9 cellular contexts compared by ENCODE assay signal in the genomic region with DNA sequence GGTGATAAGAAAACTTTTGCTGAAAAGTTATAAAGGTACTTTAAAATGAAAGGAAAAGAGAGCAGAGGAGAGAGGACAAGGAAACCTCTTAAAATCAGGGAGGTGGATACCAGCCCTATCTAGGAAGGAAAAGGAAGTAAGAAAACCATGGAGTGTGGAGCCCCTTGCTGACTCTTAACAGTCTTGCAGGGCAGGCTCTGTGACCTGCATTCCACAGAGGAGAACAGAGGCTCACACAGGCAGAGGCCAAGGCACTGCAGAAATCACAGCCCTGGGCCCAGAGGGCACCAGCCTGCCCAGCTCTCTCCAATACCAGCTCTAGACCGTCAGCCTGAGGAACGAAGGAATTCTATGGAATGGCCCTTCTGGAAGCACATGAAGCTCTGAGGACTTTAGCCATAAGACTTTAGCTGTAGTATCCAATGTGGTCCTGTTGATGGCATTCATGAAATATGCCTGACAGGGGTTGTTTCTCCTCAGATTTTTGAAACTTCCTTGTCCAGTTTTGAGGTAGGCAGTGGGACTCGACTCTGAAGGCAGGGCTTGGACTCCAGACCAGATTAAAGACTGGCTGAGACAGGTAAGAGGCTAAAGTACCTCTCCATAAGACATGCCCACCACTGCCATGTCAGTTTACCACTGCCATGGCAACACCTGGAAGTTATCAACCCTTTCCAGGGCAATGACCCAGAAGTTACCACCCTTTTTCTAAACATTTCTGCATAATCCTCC.
DNase-seq lines count a peak whose midpoint lies in the region; FAIRE-seq and TF ChIP-seq lines count a peak whose summit lies in the region.
"Had no signal": no experiment of that assay in that cellular context is flagged by ENCODE, and none has a peak within 500 bp of the region (broad histone marks: within the 10 kb centered on the region; RNA-seq: fewer than 3 reads in every experiment).

No MANE protein-coding gene starts in this region.

- no peaks in the 10 kb centered on the region for H3K9me3 ChIP-seq in keratinocyte (ENCODE audit: control insufficient read depth, low read depth, low read length)

- no peak overlapping the region for H3K4me2 ChIP-seq in keratinocyte (ENCODE audit: control insufficient read depth, extremely low read depth, insufficient read depth, low read depth, low read length)

- H4K20me1 ChIP-seq in keratinocyte (ENCODE audit: control insufficient read depth, extremely low read depth, insufficient read depth, low read length) = no peaks in the 10 kb centered on the region

- no peak overlapping the region for H2AFZ ChIP-seq in keratinocyte (ENCODE audit: control insufficient read depth, low read length)

- H3K9ac ChIP-seq in keratinocyte (ENCODE audit: control insufficient read depth, extremely low read depth, insufficient read depth, low read length) = no peak overlapping the region

- no peaks in the 10 kb centered on the region for H3K36me3 Mint-ChIP-seq in immature natural killer cell

- H3K4me1 Mint-ChIP-seq in immature natural killer cell = no peaks in the 10 kb centered on the region

- H3K9me1 ChIP-seq in keratinocyte (ENCODE audit: control insufficient read depth, extremely low read depth, insufficient read depth, low read length) = peaks cover under 1% of the 10 kb centered on the region

- no peak overlapping the region for H3K27ac Mint-ChIP-seq in immature natural killer cell

- peaks cover 0 to 5% (median 0%) of the 10 kb centered on the region in 3 donors for H3K27me3 Mint-ChIP-seq in immature natural killer cell (ENCODE audit: low read depth in 3 of 3)

- peaks cover 7% of the 10 kb centered on the region for H3K4me1 ChIP-seq in keratinocyte (ENCODE audit: control insufficient read depth, extremely low read depth, insufficient read depth, low read length)

- no peaks in the 10 kb centered on the region for H3K9me3 Mint-ChIP-seq in immature natural killer cell

- peak; percentile 63 for TF ChIP-seq CTCF in astrocyte of the cerebellum (IDR thresholded peaks at IDR 0.05; ENCODE audit: low read depth, low read length, missing control alignments)
- peak; percentile 48 to 75 (median 74) for TF ChIP-seq CTCF in keratinocyte (optimal IDR thresholded peaks at IDR 0.05 in 1 of 3, IDR thresholded peaks at IDR 0.05 in 1 of 3, conservative IDR thresholded peaks at IDR 0.05 in 1 of 3; ENCODE audit: extremely low read depth in 1 of 3, insufficient read depth in 2 of 3, low read length in 3 of 3)

- in situ Hi-C loops in ACHN (cut with HindIII; ENCODE audit: low pct_ligation_motif_present, low pct_unique_long_range_greater_than_20kb, low sequenced_read_pairs) (no loop called here), astrocyte of the cerebellum (cut with HindIII; ENCODE audit: low sequenced_read_pairs) (no loop called here)

- no peak for FAIRE-seq in HTR-8/SVneo (lab: Jason Lieb, UNC)
- peak; percentile 64 for FAIRE-seq in keratinocyte (lab: Jason Lieb, UNC)

- no peak overlapping the region for H3K27ac ChIP-seq in keratinocyte (ENCODE audit: control insufficient read depth, insufficient read depth, low read length)

- no peaks in the 10 kb centered on the region for H3K27me3 ChIP-seq in keratinocyte (ENCODE audit: control insufficient read depth, extremely low read depth, insufficient read depth, low read length)

- H3K4me3 ChIP-seq in astrocyte of the cerebellum (ENCODE audit: low read depth, low read length) = no peak overlapping the region
- H3K4me3 ChIP-seq in keratinocyte (ENCODE audit: control insufficient read depth in 2 of 3, extremely low read depth in 1 of 3, insufficient read depth in 2 of 3, low read depth in 1 of 3, low read length in 3 of 3) = no peak overlapping the region

- no peak overlapping the region for H3K4me3 Mint-ChIP-seq in immature natural killer cell

- H3K79me2 ChIP-seq in keratinocyte (ENCODE audit: control insufficient read depth, insufficient read depth, low read length) = no peaks in the 10 kb centered on the region

- no peaks in the 10 kb centered on the region for H3K36me3 ChIP-seq in keratinocyte (ENCODE audit: control insufficient read depth in 2 of 2, extremely low read depth in 1 of 2, insufficient read depth in 2 of 2, low read length in 2 of 2)

- dilution Hi-C loops in keratinocyte (cut with MboI; ENCODE audit: extremely low pct_ligation_motif_present, low sequenced_read_pairs) = no loop called here

- DNase-seq in ACHN (peak; percentile 87), HTR-8/SVneo (ENCODE audit: insufficient read length, low spot score) (peak; percentile 62), astrocyte of the cerebellum (ENCODE audit: low read depth) (no peak), keratinocyte (ENCODE audit: low read depth, low spot score) (no peak), immature natural killer cell (no peak), SHP77 (lab: John Stamatoyannopoulos, UW) (no peak)
- DNase-seq in stimulated activated CD4-positive, alpha-beta T cell treated with anti-CD3 and anti-CD28 coated beads, Interleukin-4, amount 100 ng/mL, for 4 hours = no peak
- no peak for DNase-seq in effector CD8-positive, alpha-beta T cell (lab: John Stamatoyannopoulos, UW)
- DNase-seq: NCI-H1105 had no signal

Comparison
In these comparisons a context has a peak if more than half of its experiments do, and no peak if none do; other contexts are left out.
1. DNase-seq: peak in ACHN (single experiment) and HTR-8/SVneo (single experiment); none in astrocyte of the cerebellum (single experiment), keratinocyte (single experiment), stimulated activated CD4-positive, alpha-beta T cell treated with anti-CD3 and anti-CD28 coated beads, Interleukin-4, amount 100 ng/mL, for 4 hours (0 of 2), immature natural killer cell (0 of 3), SHP77 (0 of 2) and effector CD8-positive, alpha-beta T cell (single experiment).